ENCODE assay signal across 26 cellular contexts in the genomic region with DNA sequence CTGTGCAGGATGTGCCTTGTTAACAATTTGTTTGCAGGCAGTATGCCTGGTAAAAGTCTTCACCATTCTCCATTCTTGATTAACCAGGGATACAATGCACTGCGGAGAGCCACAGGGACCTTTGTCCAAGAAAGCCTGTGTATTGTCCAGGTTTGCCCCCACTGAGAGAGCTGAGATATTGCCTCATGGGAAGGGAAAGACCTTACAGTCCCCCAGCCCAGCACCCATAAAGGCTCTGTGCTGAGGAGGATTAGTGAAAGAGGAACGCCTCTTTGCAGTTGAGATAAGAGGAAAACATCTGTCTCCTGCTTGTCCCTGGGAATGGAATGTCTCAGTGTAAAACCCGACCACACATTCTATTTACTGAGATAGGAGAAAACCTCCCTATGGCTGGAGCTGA.
"Had no signal": no experiment of that assay in that cellular context is flagged by ENCODE, and none has a peak within 500 bp of the region (broad histone marks: within the 10 kb centered on the region; RNA-seq: fewer than 3 reads in every experiment).

No MANE protein-coding gene starts in this region.

- H3K9me3 ChIP-seq: breast epithelium, colonic mucosa had no signal

- H3K27me3 ChIP-seq: breast epithelium, colonic mucosa had no signal

- H3K27ac ChIP-seq: breast epithelium, colonic mucosa, PC-9 had no signal

- DNase-seq: activated CD4-positive, alpha-beta T cell treated with anti-CD3 and anti-CD28 coated beads for 4 hours; activated CD8-positive, alpha-beta memory T cell treated with anti-CD3 and anti-CD28 coated beads, Interleukin-2, amount 50 U/mL, for 4 hours; activated CD8-positive, alpha-beta T cell treated with anti-CD3 and anti-CD28 coated beads for 36 hours; activated gamma-delta T cell treated with Interleukin-2 at 50 U/mL for 16 hours; activated naive CD4-positive, alpha-beta T cell treated with anti-CD3 and anti-CD28 coated beads, Interleukin-2, amount 10 ng/mL, durations not matched to agents 7 days and 5 days; activated naive CD8-positive, alpha-beta T cell treated with anti-CD3 and anti-CD28 coated beads for 36 hours; activated T-cell treated with anti-CD3 and anti-CD28 coated beads, Interleukin-2, amount 50 U/mL, for 72 hours; anterior cingulate cortex; caudate nucleus; colonic mucosa; NCI-H1092 treated with DMSO at 0.1 percent for 48 hours; NCI-H1417 treated with DMSO at 0.1 percent for 48 hours; NCI-H1694; NCI-H2029; NCI-H2107; NCI-H2171 treated with DMSO at 0.1 percent for 48 hours; NCI-H226; NCI-H526; NCI-H774; NK-92 treated with Interleukin-12 subunit alpha and Interleukin-12 subunit beta, amount 100 ng/mL, for 24 hours; PC-9; SIG-M5; T-cell; T-helper 2 cell; T1000 had no signal

- H3K36me3 ChIP-seq: breast epithelium, colonic mucosa had no signal

- H3K4me3 ChIP-seq: breast epithelium, colonic mucosa, PC-9 had no signal
